21 cellular contexts compared by ENCODE assay signal in genomic region chr4:140675599-140676231, GRCh38.
DNase-seq lines count a peak whose midpoint lies in the region; ATAC-seq and TF ChIP-seq lines count a peak whose summit lies in the region.
"Had no signal": no experiment of that assay in that cellular context is flagged by ENCODE, and none has a peak within 500 bp of the region (broad histone marks: within the 10 kb centered on the region; RNA-seq: fewer than 3 reads in every experiment).

No MANE protein-coding gene starts in this region.

- dilution Hi-C loops in IMR-90 (cut with HindIII; ENCODE audit: low sequenced_read_pairs, unreplicated experiment): no loop called here

- intact Hi-C loops in IMR-90 (cut with micrococcal nuclease): no loop called here

- H4K5ac ChIP-seq in IMR-90 (ENCODE audit: low read depth, low read length): no peak overlapping the region

- peaks cover 11% of the 10 kb centered on the region for H3K36me3 ChIP-seq in IMR-90 (ENCODE audit: control insufficient read depth, insufficient read depth, low read length)
- H3K36me3 ChIP-seq: transverse colon had no signal

- H3K4me2 ChIP-seq in IMR-90 (ENCODE audit: low read depth, low read length): no peak overlapping the region

- CTCF ChIA-PET in IMR-90 (lab: Yijun Ruan, JAX): no interaction called here

- no peak overlapping the region; the same call in 1 of the 2 replicates for H2BK20ac ChIP-seq in IMR-90 (ENCODE audit: low read depth, low read length)

- peak overlapping the region in 1 of 2 donors; percentile 7 for H3K27ac Mint-ChIP-seq in effector memory CD8-positive, alpha-beta T cell
- H3K27ac Mint-ChIP-seq in naive B cell: peak overlapping the region in 4 of 6 donors; percentile 26 to 86 (median 78)
- H3K27ac Mint-ChIP-seq: activated CD4-positive, alpha-beta memory T cell treated with anti-CD3 and anti-CD28 coated beads, Interleukin-2, amount 10 ng/mL, durations not matched to agents 7 days and 5 days; nephron progenitor cell had no signal

- no peak for TF ChIP-seq POLR2A in IMR-90 (IDR thresholded peaks at IDR 0.05; ENCODE audit: low read depth, low read length)

- no peak overlapping the region for H3K56ac ChIP-seq in IMR-90 (ENCODE audit: extremely low read depth, insufficient read depth, low read length)

- H3K36me3 Mint-ChIP-seq in effector memory CD8-positive, alpha-beta T cell (ENCODE audit: insufficient read depth): no peaks in the 10 kb centered on the region
- peaks cover 31 to 40% of the 10 kb centered on the region in 2 donors for H3K36me3 Mint-ChIP-seq in naive B cell

- ATAC-seq in GM18511 (IDR thresholded peaks at IDR 0.05; ENCODE audit: unreplicated experiment): peak; percentile 57
- no peak for ATAC-seq in IMR-90 (ENCODE audit: low read depth)
- peak; percentile 36 for ATAC-seq in effector memory CD8-positive, alpha-beta T cell (replicated peaks)
- ATAC-seq in naive B cell (ENCODE audit: low read depth in 2 of 2): no peak
- ATAC-seq in HG03025 (IDR thresholded peaks at IDR 0.05; ENCODE audit: low FRiP score, unreplicated experiment): no peak
- ATAC-seq: lower lobe of right lung, psoas muscle, Right ventricle myocardium inferior had no signal

- H3K9ac ChIP-seq in IMR-90 (ENCODE audit: low read depth, low read length): no peak overlapping the region

- H2BK15ac ChIP-seq in IMR-90 (ENCODE audit: low read depth, low read length): no peak overlapping the region; the same call in 2 of the 3 replicates

- 0 out of 2 replicates have a peak overlapping the region, but pooled peaks have one; percentile 69 for H2AK5ac ChIP-seq in IMR-90 (ENCODE audit: low read depth, low read length)

- H3K4me3 Mint-ChIP-seq in effector memory CD8-positive, alpha-beta T cell: no peak overlapping the region
- H3K4me3 Mint-ChIP-seq in naive B cell: peak overlapping the region in 1 of 8 donors; percentile 51
- H3K4me3 Mint-ChIP-seq: activated CD4-positive, alpha-beta memory T cell treated with anti-CD3 and anti-CD28 coated beads, Interleukin-2, amount 10 ng/mL, durations not matched to agents 7 days and 5 days; nephron progenitor cell had no signal

- H3K9me1 ChIP-seq in IMR-90 (ENCODE audit: insufficient read depth, low read length): peaks cover 9% of the 10 kb centered on the region; the same call in 1 of the 2 replicates

- peaks cover 0 to 3% of the 10 kb centered on the region in 2 donors for H3K4me1 Mint-ChIP-seq in effector memory CD8-positive, alpha-beta T cell (ENCODE audit: low read depth in 2 of 2)
- H3K4me1 Mint-ChIP-seq in naive B cell: peaks cover 6 to 13% (median 8%) of the 10 kb centered on the region in 3 donors
- H3K4me1 Mint-ChIP-seq: nephron progenitor cell had no signal

- H3K4ac ChIP-seq in IMR-90 (ENCODE audit: low read depth, low read length): no peak overlapping the region

- H3K4me3 ChIP-seq in IMR-90 (ENCODE audit: insufficient read depth, low read depth, low read length): no peak overlapping the region
- H3K4me3 ChIP-seq: lower lobe of right lung, psoas muscle, spleen, transverse colon had no signal

- no peak overlapping the region for H3K27ac ChIP-seq in IMR-90 (ENCODE audit: insufficient read depth, low read length)
- H3K27ac ChIP-seq: lower lobe of right lung, psoas muscle, transverse colon, VCaP had no signal

- H3K23ac ChIP-seq in IMR-90 (ENCODE audit: low read depth, low read length): no peak overlapping the region

- H3K9me3 ChIP-seq in IMR-90 (ENCODE audit: control insufficient read depth, insufficient read depth, low read length): no peaks in the 10 kb centered on the region
- H3K9me3 ChIP-seq: lower lobe of right lung, psoas muscle, spleen, transverse colon had no signal

- no peak overlapping the region for H4K8ac ChIP-seq in IMR-90 (ENCODE audit: low read depth in 2 of 2, low read length in 2 of 2)

- no peak for TF ChIP-seq CTCF in IMR-90 (conservative IDR thresholded peaks at IDR 0.05; ENCODE audit: low read depth, low read length)

- DNase-seq in IMR-90 (peak; percentile 38), naive B cell (no peak), SHP77 (lab: John Stamatoyannopoulos, UW) (no peak), RPMI8226 (no peak), NCI-H1930 (lab: John Stamatoyannopoulos, UW) (no peak)
- DNase-seq in effector memory CD8-positive, alpha-beta T cell: no peak
- DNase-seq: activated CD4-positive, alpha-beta memory T cell treated with anti-CD3 and anti-CD28 coated beads, Interleukin-2, amount 10 ng/mL, durations not matched to agents 7 days and 5 days; COR-L47; effector memory CD4-positive, alpha-beta T cell; lower lobe of right lung; NCI-H146; NCI-H226; nephron progenitor cell; psoas muscle; spleen; T-helper 1 cell; transverse colon had no signal

- no TSS peak for BruUV-seq in IMR-90 (replicated peaks; lab: Mats Ljungman, UMichigan)

- H3K14ac ChIP-seq in IMR-90 (replicated peaks; ENCODE audit: low read depth, low read length): no peak overlapping the region

- no peaks in the 10 kb centered on the region for H3K27me3 ChIP-seq in IMR-90 (ENCODE audit: control insufficient read depth, insufficient read depth, low read length)
- H3K27me3 ChIP-seq: spleen, transverse colon had no signal

- no peak overlapping the region for H2BK120ac ChIP-seq in IMR-90 (ENCODE audit: low read depth, low read length)

- POLR2A ChIA-PET in IMR-90 (lab: Charles Lee; ENCODE audit: unreplicated experiment): no interaction called here

- H2BK5ac ChIP-seq in IMR-90 (ENCODE audit: low read depth, low read length, poor library complexity, severe bottlenecking): no peak overlapping the region

- H2AK9ac ChIP-seq in IMR-90 (replicated peaks; ENCODE audit: low read depth, low read length, poor library complexity): no peak overlapping the region

- WGBS in IMR-90 (ENCODE audit: extremely low coverage in 2 of 2, insufficient read length in 1 of 2), 2 experiments: 100% methylated on average over 2 of the region's 4 CpGs; no CpG with 5 or more reads in 1 of the 2 experiments

- no peak overlapping the region for H3K18ac ChIP-seq in IMR-90 (ENCODE audit: low read depth, low read length)

- no peak overlapping the region for H4K91ac ChIP-seq in IMR-90 (ENCODE audit: insufficient read depth, low read depth, low read length)

- H4K20me1 ChIP-seq in IMR-90 (ENCODE audit: insufficient read depth, low read length): no peaks in the 10 kb centered on the region; the same call in 1 of the 2 replicates

- no peak overlapping the region for H2AFZ ChIP-seq in IMR-90 (replicated peaks; ENCODE audit: low read length, poor library complexity)

- peaks cover 0 to 6% of the 10 kb centered on the region in 2 experiments; a peak in 1 of 4 replicates for H3K79me1 ChIP-seq in IMR-90 (ENCODE audit: low read depth in 1 of 2, low read length in 2 of 2)

- H3K27me3 Mint-ChIP-seq in effector memory CD8-positive, alpha-beta T cell: peaks cover 14 to 17% of the 10 kb centered on the region in 2 donors
- no peaks in the 10 kb centered on the region for H3K27me3 Mint-ChIP-seq in naive B cell

- peaks cover 7% of the 10 kb centered on the region for H3K4me1 ChIP-seq in IMR-90 (ENCODE audit: control insufficient read depth, insufficient read depth, low read length)
- H3K4me1 ChIP-seq: lower lobe of right lung, psoas muscle had no signal

- H3K9me3 Mint-ChIP-seq in effector memory CD8-positive, alpha-beta T cell: no peaks in the 10 kb centered on the region
- no peaks in the 10 kb centered on the region for H3K9me3 Mint-ChIP-seq in naive B cell
- H3K9me3 Mint-ChIP-seq: activated CD4-positive, alpha-beta memory T cell treated with anti-CD3 and anti-CD28 coated beads, Interleukin-2, amount 10 ng/mL, durations not matched to agents 7 days and 5 days; nephron progenitor cell had no signal

- in situ Hi-C loops in IMR-90 (cut with MboI; ENCODE audit: low sequenced_read_pairs): no loop called here

- no peak for TF ChIP-seq RAD21 in IMR-90 (IDR thresholded peaks at IDR 0.05; ENCODE audit: low read length)

TF ChIP-seq in IMR-90, 13 proteins besides CTCF, POLR2A, EP300 and RAD21:
- TF ChIP-seq USF2 (IDR thresholded peaks at IDR 0.05; ENCODE audit: low read depth, low read length): no peak
- no peak for TF ChIP-seq NFE2L2 (IDR thresholded peaks at IDR 0.05; ENCODE audit: low read depth, low read length)
- no peak for TF ChIP-seq MAZ (IDR thresholded peaks at IDR 0.05; ENCODE audit: borderline replicate concordance, low read depth, low read length)
- no peak for TF ChIP-seq BHLHE40 (IDR thresholded peaks at IDR 0.05; ENCODE audit: low read depth, low read length)
- no peak for TF ChIP-seq CEBPB (IDR thresholded peaks at IDR 0.05; ENCODE audit: low read depth, low read length)
- TF ChIP-seq MXI1 (IDR thresholded peaks at IDR 0.05; ENCODE audit: borderline replicate concordance, low read depth, low read length): no peak
- no peak for TF ChIP-seq CHD1 (IDR thresholded peaks at IDR 0.05; ENCODE audit: low read depth, low read length)
- no peak for TF ChIP-seq RFX5 (IDR thresholded peaks at IDR 0.05; ENCODE audit: low read depth, low read length)
- TF ChIP-seq ELK1 (IDR thresholded peaks at IDR 0.05; ENCODE audit: borderline replicate concordance, low read depth, low read length): no peak
- no peak for TF ChIP-seq MAFK (IDR thresholded peaks at IDR 0.05; ENCODE audit: low read depth, low read length)
- TF ChIP-seq FOS (IDR thresholded peaks at IDR 0.05; ENCODE audit: low read depth, low read length): no peak
- TF ChIP-seq RCOR1 (IDR thresholded peaks at IDR 0.05; ENCODE audit: insufficient replicate concordance, low read length): no peak
- TF ChIP-seq SMC3 (IDR thresholded peaks at IDR 0.05; ENCODE audit: low read depth, low read length): no peak

Comparison
In these comparisons a context has a peak if more than half of its experiments do, and no peak if none do; other contexts are left out.
1. ATAC-seq: peak in GM18511 (single experiment) and effector memory CD8-positive, alpha-beta T cell (single experiment); none in IMR-90 (single experiment), naive B cell (0 of 2) and HG03025 (single experiment).